9 cellular contexts compared by ENCODE assay signal in the genomic region with DNA sequence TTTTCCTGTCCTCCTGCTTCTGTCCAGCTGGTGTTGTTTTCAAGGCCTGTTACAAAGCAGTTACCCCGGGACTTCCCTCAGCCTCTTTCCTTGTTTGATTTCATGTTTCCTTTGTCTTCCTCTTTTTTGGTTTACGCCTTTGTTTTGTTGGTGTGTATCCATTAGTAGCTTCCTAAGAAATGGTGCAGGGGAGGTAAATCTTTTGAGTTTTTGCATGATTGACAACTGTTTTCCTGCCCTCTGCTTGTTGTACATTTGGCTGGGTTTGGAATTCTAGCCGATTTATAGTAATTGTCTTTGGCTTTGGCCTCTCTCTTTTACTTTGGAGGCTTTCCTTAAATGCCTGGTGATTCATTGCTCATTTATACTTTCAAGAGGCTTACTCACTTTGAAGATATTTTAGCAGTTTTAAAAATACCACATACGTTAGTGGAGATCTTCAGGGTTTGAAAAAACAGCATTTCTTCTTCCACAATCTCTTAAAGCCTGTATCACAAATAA.
DNase-seq lines count a peak whose midpoint lies in the region; TF ChIP-seq lines count a peak whose summit lies in the region.
"Had no signal": no experiment of that assay in that cellular context is flagged by ENCODE, and none has a peak within 500 bp of the region (broad histone marks: within the 10 kb centered on the region; RNA-seq: fewer than 3 reads in every experiment).

No MANE protein-coding gene starts in this region.

- TF ChIP-seq POLR2A in erythroblast (IDR thresholded peaks at IDR 0.05; ENCODE audit: low read length): no peak

- DNase-seq in ACHN (peak; percentile 89), HPDE6-E6E7 (ENCODE audit: extremely low spot score) (peak; percentile 19), amniotic epithelial cell (ENCODE audit: low read depth) (peak; percentile 89), hepatic stellate cell (ENCODE audit: low spot score) (peak; percentile 67), NCI-H2081 treated with DMSO at 0.1 percent for 48 hours (lab: John Stamatoyannopoulos, UW) (no peak), erythroblast (lab: John Stamatoyannopoulos, UW) (no peak), NCI-H2227 (lab: John Stamatoyannopoulos, UW; ENCODE audit: unreplicated experiment) (no peak), CD1c-positive myeloid dendritic cell (ENCODE audit: extremely low spot score) (no peak)
- DNase-seq: heart left ventricle had no signal

- in situ Hi-C loops in ACHN (cut with HindIII; ENCODE audit: low pct_ligation_motif_present, low pct_unique_long_range_greater_than_20kb, low sequenced_read_pairs): no loop called here

Comparison
In these comparisons a context has a peak if more than half of its experiments do, and no peak if none do; other contexts are left out.
1. DNase-seq: peak in ACHN (single experiment), HPDE6-E6E7 (single experiment), amniotic epithelial cell (single experiment) and hepatic stellate cell (single experiment); none in NCI-H2081 treated with DMSO at 0.1 percent for 48 hours (single experiment), erythroblast (0 of 2), NCI-H2227 (single experiment) and CD1c-positive myeloid dendritic cell (single experiment).